In the genomic region with DNA sequence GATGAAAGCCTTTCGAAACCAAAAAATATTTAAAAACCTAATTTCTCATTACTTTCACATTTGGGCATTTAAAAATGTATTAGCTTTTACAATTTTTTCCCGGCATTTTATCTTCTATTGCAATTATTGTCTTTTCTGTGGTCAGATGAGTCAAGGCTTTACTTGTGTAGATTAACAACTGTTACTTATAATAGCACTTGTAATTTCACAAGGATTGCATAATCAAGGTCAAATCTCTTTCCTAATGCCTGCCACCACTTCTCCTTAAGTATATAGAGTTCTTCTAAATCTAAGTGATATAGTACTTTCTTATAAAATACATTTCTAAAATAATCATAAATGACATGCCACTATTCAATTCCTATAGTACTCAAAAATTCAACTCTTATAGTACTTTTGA, we compare ENCODE assay signal across 13 cellular contexts.
DNase-seq lines count a peak whose midpoint lies in the region; ATAC-seq and TF ChIP-seq lines count a peak whose summit lies in the region.
"Had no signal": no experiment of that assay in that cellular context is flagged by ENCODE, and none has a peak within 500 bp of the region (broad histone marks: within the 10 kb centered on the region; RNA-seq: fewer than 3 reads in every experiment).

No MANE protein-coding gene starts in this region.

- ATAC-seq in HCT116, result no peak
- ATAC-seq in activated T-helper 17 cell treated with anti-CD3 and anti-CD28 coated beads, Interleukin-2, amount 50 U/mL, for 72 hours (replicated peaks), result no peak
- ATAC-seq in GM18907 (IDR thresholded peaks at IDR 0.05; ENCODE audit: unreplicated experiment), result no peak
- ATAC-seq: stimulated activated naive B cell treated with anti-CD40 and anti-IgM and Interleukin-4, amounts not matched to agents 10 μg/mL and 1 μg/mL and 100 μg/mL, for 72 hours had no signal

- RAD21 ChIA-PET in HCT116 (lab: Charles Lee; ENCODE audit: low non-redundant PET in 1 of 2, low total read pairs in 2 of 2, uncharacterized antibody in 2 of 2, unreplicated experiment in 2 of 2), result no interaction called here

- BruUV-seq in HCT116 (replicated peaks; lab: Mats Ljungman, UMichigan), result no TSS peak

- H3K79me2 ChIP-seq in HCT116 (ENCODE audit: insufficient read depth, low read length), result no peaks in the 10 kb centered on the region

- POLR2A ChIA-PET in HCT116 (lab: Charles Lee), result no interaction called here

- no peak overlapping the region for H3K9ac ChIP-seq in HCT116 (ENCODE audit: low read length)

- no peak overlapping the region for H3K4me3 Mint-ChIP-seq in activated T-helper 17 cell treated with anti-CD3 and anti-CD28 coated beads, Interleukin-2, amount 50 U/mL, for 72 hours
- H3K4me3 Mint-ChIP-seq: activated naive CD8-positive, alpha-beta T cell; endodermal cell; stimulated activated naive B cell treated with anti-CD40 and anti-IgM and Interleukin-4, amounts not matched to agents 10 μg/mL and 1 μg/mL and 100 μg/mL, for 72 hours had no signal

- H3K4me1 ChIP-seq in HCT116 (ENCODE audit: control insufficient read depth in 1 of 2, insufficient read depth in 2 of 2, low read length in 2 of 2), result no peaks in the 10 kb centered on the region

- DNase-seq in HCT116 (ENCODE audit: low read depth, low spot score), result no peak
- peak; percentile 69 for DNase-seq in RPMI7951 (ENCODE audit: low read depth)
- DNase-seq in fibroblast of gingiva (ENCODE audit: low read depth), result peak; percentile 88
- peak; percentile 84 for DNase-seq in skeletal muscle cell (ENCODE audit: low read depth)
- no peak for DNase-seq in NCI-H1092 (lab: John Stamatoyannopoulos, UW)
- DNase-seq in germinal center (ENCODE audit: low spot score), result no peak
- DNase-seq: endodermal cell; NCI-H1694 treated with DMSO at 0.1 percent for 48 hours; stimulated activated naive B cell treated with anti-CD40 and anti-IgM and Interleukin-4, amounts not matched to agents 10 μg/mL and 1 μg/mL and 100 μg/mL, for 72 hours; T1000 had no signal

- H3K4me2 ChIP-seq in HCT116 (ENCODE audit: low read length), result no peak overlapping the region

- intact Hi-C loops in HCT116 (cut with micrococcal nuclease), result no loop called here

- H3K9me3 ChIP-seq in HCT116 (ENCODE audit: control insufficient read depth in 1 of 2, insufficient read depth in 1 of 2, low read depth in 1 of 2, low read length in 2 of 2), result peaks cover 0 to 10% of the 10 kb centered on the region in 2 experiments; a peak in 1 of 4 replicates

- no peaks in the 10 kb centered on the region for H3K9me2 ChIP-seq in HCT116 (ENCODE audit: insufficient read depth)

- no peak overlapping the region for H2AFZ ChIP-seq in HCT116 (ENCODE audit: low read depth, low read length, poor library complexity, severe bottlenecking)

- no peak for TF ChIP-seq RAD21 in HCT116 (IDR thresholded peaks at IDR 0.05; ENCODE audit: low read depth)

- no peak overlapping the region for H3K27ac Mint-ChIP-seq in activated T-helper 17 cell treated with anti-CD3 and anti-CD28 coated beads, Interleukin-2, amount 50 U/mL, for 72 hours
- H3K27ac Mint-ChIP-seq: activated naive CD8-positive, alpha-beta T cell; endodermal cell; stimulated activated naive B cell treated with anti-CD40 and anti-IgM and Interleukin-4, amounts not matched to agents 10 μg/mL and 1 μg/mL and 100 μg/mL, for 72 hours had no signal

- H3K4me3 ChIP-seq in HCT116 (replicated peaks in 1 of 2; ENCODE audit: low read depth in 1 of 2, low read length in 2 of 2) (no peak overlapping the region), skeletal muscle cell (ENCODE audit: low read depth, low read length) (no peak overlapping the region)

- no peaks in the 10 kb centered on the region for H4K20me1 ChIP-seq in HCT116 (ENCODE audit: insufficient read depth)

- H3K27me3 ChIP-seq in HCT116 (ENCODE audit: insufficient read depth, low read length), result no peaks in the 10 kb centered on the region

- no peak for TF ChIP-seq CTCF in HCT116 (IDR thresholded peaks at IDR 0.05 in 2 of 3, conservative IDR thresholded peaks at IDR 0.05 in 1 of 3; ENCODE audit: borderline replicate concordance in 1 of 3, insufficient read depth in 1 of 3, low read depth in 2 of 3, low read length in 2 of 3)

- H3K36me3 Mint-ChIP-seq in activated T-helper 17 cell treated with anti-CD3 and anti-CD28 coated beads, Interleukin-2, amount 50 U/mL, for 72 hours (ENCODE audit: low read depth), result no peaks in the 10 kb centered on the region
- H3K36me3 Mint-ChIP-seq: activated naive CD8-positive, alpha-beta T cell had no signal

- CTCF ChIA-PET in HCT116 (lab: Charles Lee), result no interaction called here

- TF ChIP-seq POLR2A in HCT116 (IDR thresholded peaks at IDR 0.05; ENCODE audit: borderline replicate concordance, extremely low read depth, insufficient read depth, insufficient read length), result no peak

- H3K4me1 Mint-ChIP-seq in activated T-helper 17 cell treated with anti-CD3 and anti-CD28 coated beads, Interleukin-2, amount 50 U/mL, for 72 hours, result no peaks in the 10 kb centered on the region
- H3K4me1 Mint-ChIP-seq: endodermal cell; stimulated activated naive B cell treated with anti-CD40 and anti-IgM and Interleukin-4, amounts not matched to agents 10 μg/mL and 1 μg/mL and 100 μg/mL, for 72 hours had no signal

- no peaks in the 10 kb centered on the region for H3K27me3 Mint-ChIP-seq in activated T-helper 17 cell treated with anti-CD3 and anti-CD28 coated beads, Interleukin-2, amount 50 U/mL, for 72 hours
- H3K27me3 Mint-ChIP-seq: stimulated activated naive B cell treated with anti-CD40 and anti-IgM and Interleukin-4, amounts not matched to agents 10 μg/mL and 1 μg/mL and 100 μg/mL, for 72 hours had no signal

- peaks cover 9% of the 10 kb centered on the region for H3K9me3 Mint-ChIP-seq in activated T-helper 17 cell treated with anti-CD3 and anti-CD28 coated beads, Interleukin-2, amount 50 U/mL, for 72 hours

- H3K27ac ChIP-seq in HCT116 (ENCODE audit: low read depth, low read length), result no peak overlapping the region

- no peaks in the 10 kb centered on the region for H3K36me3 ChIP-seq in HCT116 (ENCODE audit: control insufficient read depth in 1 of 2, insufficient read depth in 2 of 2, low read length in 2 of 2)

TF ChIP-seq in HCT116, 20 proteins besides CTCF, POLR2A, EP300 and RAD21:
- TF ChIP-seq POLR2AphosphoS5 (IDR thresholded peaks at IDR 0.05; ENCODE audit: low read depth, low read length), result no peak
- peak; percentile 14; the same call in 1 of the 2 replicates for TF ChIP-seq CEBPB (IDR thresholded peaks at IDR 0.05; ENCODE audit: low read depth)
- no peak for TF ChIP-seq ELF1 (IDR thresholded peaks at IDR 0.05; ENCODE audit: borderline replicate concordance, low read depth)
- TF ChIP-seq ZBTB33 (IDR thresholded peaks at IDR 0.05; ENCODE audit: extremely low read depth, insufficient replicate concordance, low read length), result no peak

Comparison
In these comparisons a context has a peak if more than half of its experiments do, and no peak if none do; other contexts are left out.
1. DNase-seq: peak in RPMI7951 (single experiment), fibroblast of gingiva (single experiment) and skeletal muscle cell (single experiment); none in HCT116 (single experiment), NCI-H1092 (single experiment) and germinal center (single experiment).